Comparison of ENCODE assay signal across 8 cellular contexts in genomic region chr12:57864811-57865751, GRCh38. TPM values are rescaled to one million over a fixed set of nuclear protein-coding genes. Genes with fewer than 3 reads are reported as not detected.
DNase-seq lines count a peak whose midpoint lies in the region; ATAC-seq, FAIRE-seq and TF ChIP-seq lines count a peak whose summit lies in the region.

No MANE protein-coding gene starts in this region.

- TF ChIP-seq CTCF in D721Med (IDR thresholded peaks at IDR 0.05; ENCODE audit: insufficient read depth, missing control alignments) (no peak), KMS-11 (conservative IDR thresholded peaks at IDR 0.05; ENCODE audit: low read depth, low read length) (no peak), dorsolateral prefrontal cortex (IDR thresholded peaks at IDR 0.05 in 54 of 56, conservative IDR thresholded peaks at IDR 0.05 in 2 of 56; ENCODE audit: low read depth in 1 of 56, partially characterized antibody in 56 of 56) (peak in 3 of 56 donors; percentile 10 to 19 (median 12)), right lobe of liver (IDR thresholded peaks at IDR 0.05) (no peak)

- no peaks in the 10 kb centered on the region for H3K36me3 Mint-ChIP-seq in activated CD4-positive, alpha-beta T cell treated with anti-CD3 and anti-CD28 coated beads, Interleukin-2, amount 10 ng/mL, durations not matched to agents 24 days and 14 days (ENCODE audit: low read depth)

- no peaks in the 10 kb centered on the region for H3K27me3 ChIP-seq in KMS-11 (ENCODE audit: insufficient read depth, low read depth)
- no peaks in the 10 kb centered on the region for H3K27me3 ChIP-seq in dorsolateral prefrontal cortex
- H3K27me3 ChIP-seq in right lobe of liver, result no peaks in the 10 kb centered on the region

- H3K4me1 Mint-ChIP-seq in activated CD4-positive, alpha-beta T cell treated with anti-CD3 and anti-CD28 coated beads, Interleukin-2, amount 10 ng/mL, durations not matched to agents 24 days and 14 days, result peaks cover 9% of the 10 kb centered on the region

- intact Hi-C loops in activated CD4-positive, alpha-beta T cell treated with anti-CD3 and anti-CD28 coated beads, Interleukin-2, amount 10 ng/mL, durations not matched to agents 24 days and 14 days (cut with micrococcal nuclease), result loop anchor here (1.0 to 5.0 kb wide), 3 partner anchors 19 to 34 kb away; partner anchors contain the start of gene CTDSP2
- intact Hi-C loops in dorsolateral prefrontal cortex (cut with DNase I) (no loop called here), right lobe of liver (cut with DNase I) (no loop called here)

- H3K79me2 ChIP-seq in KMS-11 (ENCODE audit: insufficient read depth, low read depth), result no peaks in the 10 kb centered on the region

- H3K27me3 Mint-ChIP-seq in activated CD4-positive, alpha-beta T cell treated with anti-CD3 and anti-CD28 coated beads, Interleukin-2, amount 10 ng/mL, durations not matched to agents 24 days and 14 days, result peaks cover 16% of the 10 kb centered on the region

- peaks cover 36% of the 10 kb centered on the region for H3K4me1 ChIP-seq in KMS-11 (ENCODE audit: low read depth, poor library complexity, severe bottlenecking)
- no peaks in the 10 kb centered on the region for H3K4me1 ChIP-seq in right lobe of liver

- DNase-seq in D721Med (ENCODE audit: insufficient read length, low spot score) (peak; percentile 45), dorsolateral prefrontal cortex (peak in 7 of 10 donors; percentile 51 to 78 (median 70)), right lobe of liver (peak; percentile 69 to 78 (median 70)), putamen (ENCODE audit: low spot score) (no peak)
- DNase-seq in activated CD4-positive, alpha-beta T cell treated with anti-CD3 and anti-CD28 coated beads, Interleukin-2, amount 10 ng/mL, durations not matched to agents 24 days and 14 days, result peak; percentile 85
- DNase-seq in stimulated activated CD4-positive, alpha-beta T cell treated with anti-CD3 and anti-CD28 coated beads, TNF-alpha, amount 100 ng/mL, for 4 hours (ENCODE audit: low read depth in 3 of 3), result peak; percentile 36 to 55 (median 41)

- no peak for FAIRE-seq in D721Med (lab: Jason Lieb, UNC)

- peak overlapping the region; percentile 80 for H3K9ac ChIP-seq in KMS-11

- TF ChIP-seq POLR2A in right lobe of liver (IDR thresholded peaks at IDR 0.05), result peak; percentile 39

- H4K20me1 ChIP-seq in KMS-11 (ENCODE audit: insufficient read depth), result no peaks in the 10 kb centered on the region

- H3K4me2 ChIP-seq in KMS-11, result peak overlapping the region; percentile 85

- ATAC-seq in GM21619 (IDR thresholded peaks at IDR 0.05; ENCODE audit: unreplicated experiment) (peak; percentile 68), right lobe of liver (peak; percentile 91 to 96 (median 93))

- H3K4me3 Mint-ChIP-seq in activated CD4-positive, alpha-beta T cell treated with anti-CD3 and anti-CD28 coated beads, Interleukin-2, amount 10 ng/mL, durations not matched to agents 24 days and 14 days, result peak overlapping the region; percentile 77

- H3K9me3 ChIP-seq in right lobe of liver, result no peaks in the 10 kb centered on the region

- peak overlapping the region; percentile 71 for H3K27ac Mint-ChIP-seq in activated CD4-positive, alpha-beta T cell treated with anti-CD3 and anti-CD28 coated beads, Interleukin-2, amount 10 ng/mL, durations not matched to agents 24 days and 14 days

- H3K9me3 Mint-ChIP-seq in activated CD4-positive, alpha-beta T cell treated with anti-CD3 and anti-CD28 coated beads, Interleukin-2, amount 10 ng/mL, durations not matched to agents 24 days and 14 days, result no peaks in the 10 kb centered on the region

- WGBS in right lobe of liver (ENCODE audit: insufficient coverage, low coverage, low lambda C conversion rate, missing lambda C conversion rate), result 2% methylated on average over 23 of the region's 66 CpGs

- peak overlapping the region; percentile 98 for H2AFZ ChIP-seq in KMS-11 (ENCODE audit: low read depth)

- peak overlapping the region; percentile 42 for H3K27ac ChIP-seq in KMS-11
- H3K27ac ChIP-seq in dorsolateral prefrontal cortex, result peak overlapping the region; percentile 45 to 96 (median 89)
- H3K27ac ChIP-seq in right lobe of liver, result peak overlapping the region; percentile 51 to 76 (median 76)

- no peaks in the 10 kb centered on the region for H3K36me3 ChIP-seq in KMS-11 (ENCODE audit: insufficient read depth)
- H3K36me3 ChIP-seq in right lobe of liver, result no peaks in the 10 kb centered on the region

- peak overlapping the region; percentile 72 for H3K4me3 ChIP-seq in KMS-11 (IDR thresholded peaks at IDR 0.05; ENCODE audit: insufficient read depth, low read depth, low read length)
- H3K4me3 ChIP-seq in dorsolateral prefrontal cortex, result peak overlapping the region; percentile 47 to 87 (median 65)
- peak overlapping the region; percentile 53 to 64 (median 55) for H3K4me3 ChIP-seq in right lobe of liver

RNA-seq across cellular contexts. Expression of gene CTDSP2, which starts 18.6 kb away (rescaled TPM):
- total RNA-seq in activated CD4-positive, alpha-beta T cell treated with anti-CD3 and anti-CD28 coated beads, Interleukin-2, amount 10 ng/mL, durations not matched to agents 24 days and 14 days, result 81.4 and 82.7 TPM in 2 replicates
- total RNA-seq in dorsolateral prefrontal cortex (100 to 1,000 TPM in 102 of 120 experiments, 10 to 100 TPM in 18; 77.9 to 209 (median 117) TPM), right lobe of liver (10 to 100 TPM; 39.3 to 84.2 (median 64.7) TPM)

RNA-seq across cellular contexts. Expression of gene AVIL, which starts 46.5 kb away (rescaled TPM):
- total RNA-seq in activated CD4-positive, alpha-beta T cell treated with anti-CD3 and anti-CD28 coated beads, Interleukin-2, amount 10 ng/mL, durations not matched to agents 24 days and 14 days, result 1.2 and 1.9 TPM in 2 replicates
- total RNA-seq in dorsolateral prefrontal cortex, result 10 to 100 TPM in 35 of 120 experiments, 1 to 10 TPM in 85; 2.1 to 25.8 (median 7.4) TPM
- total RNA-seq in right lobe of liver, result 1 to 10 TPM; 1.5 to 6.3 (median 5.0) TPM
